ENCODE assay signal across 8 cellular contexts in genomic region chr11:10751581-10751940, GRCh38. TPM values are rescaled to one million over a fixed set of nuclear protein-coding genes. Genes with fewer than 3 reads are reported as not detected.
DNase-seq lines count a peak whose midpoint lies in the region; ATAC-seq lines count a peak whose summit lies in the region.

No MANE protein-coding gene starts in this region.

- POLR2A ChIA-PET in activated naive CD8-positive, alpha-beta T cell treated with anti-CD3 and anti-CD28 coated beads, Interleukin-2, amount 10 ng/mL, durations not matched to agents 7 days and 5 days (lab: Charles Lee) = interaction anchor here (0.8 to 2.9 kb wide), 7 partner anchors 14 to 299 kb away, joined by 4 to 19 read pairs (median 5); partner anchors contain the start of genes EIF4G2 and ZBED5

- peak overlapping the region; percentile 84 for H3K27ac Mint-ChIP-seq in activated naive CD8-positive, alpha-beta T cell treated with anti-CD3 and anti-CD28 coated beads, Interleukin-2, amount 10 ng/mL, durations not matched to agents 7 days and 5 days
- H3K27ac Mint-ChIP-seq in stimulated activated effector memory CD8-positive, alpha-beta T cell treated with anti-CD3 and anti-CD28 coated beads, Interleukin-12 subunit alpha, Interleukin-12 subunit beta, amount 100 ng/mL, for 72 hours = peak overlapping the region; percentile 91

- peaks cover 4% of the 10 kb centered on the region for H3K36me3 ChIP-seq in iPS-15b (ENCODE audit: control insufficient read depth, insufficient read depth, low read length)

- peak overlapping the region; percentile 82 for H3K9ac ChIP-seq in iPS-15b (ENCODE audit: low read depth, low read length)

- H3K27me3 ChIP-seq in iPS-15b (ENCODE audit: control insufficient read depth, insufficient read depth, low read length) = no peaks in the 10 kb centered on the region

- H3K36me3 Mint-ChIP-seq in activated naive CD8-positive, alpha-beta T cell treated with anti-CD3 and anti-CD28 coated beads, Interleukin-2, amount 10 ng/mL, durations not matched to agents 7 days and 5 days = peaks cover 8% of the 10 kb centered on the region
- peaks cover 9% of the 10 kb centered on the region for H3K36me3 Mint-ChIP-seq in stimulated activated effector memory CD8-positive, alpha-beta T cell treated with anti-CD3 and anti-CD28 coated beads, Interleukin-12 subunit alpha, Interleukin-12 subunit beta, amount 100 ng/mL, for 72 hours

- peaks cover 6% of the 10 kb centered on the region for H3K4me1 ChIP-seq in iPS-15b (ENCODE audit: control insufficient read depth, insufficient read depth, low read length)

- H3K4me1 Mint-ChIP-seq in activated naive CD8-positive, alpha-beta T cell treated with anti-CD3 and anti-CD28 coated beads, Interleukin-2, amount 10 ng/mL, durations not matched to agents 7 days and 5 days = peaks cover 22% of the 10 kb centered on the region
- H3K4me1 Mint-ChIP-seq in stimulated activated effector memory CD8-positive, alpha-beta T cell treated with anti-CD3 and anti-CD28 coated beads, Interleukin-12 subunit alpha, Interleukin-12 subunit beta, amount 100 ng/mL, for 72 hours = peaks cover 18% of the 10 kb centered on the region

- peak overlapping the region; percentile 97 for H3K4me3 ChIP-seq in iPS-15b (ENCODE audit: low read depth, low read length)

- H3K27me3 Mint-ChIP-seq in activated naive CD8-positive, alpha-beta T cell treated with anti-CD3 and anti-CD28 coated beads, Interleukin-2, amount 10 ng/mL, durations not matched to agents 7 days and 5 days = no peaks in the 10 kb centered on the region

- H3K4me3 Mint-ChIP-seq in activated naive CD8-positive, alpha-beta T cell treated with anti-CD3 and anti-CD28 coated beads, Interleukin-2, amount 10 ng/mL, durations not matched to agents 7 days and 5 days = peak overlapping the region; percentile 87
- peak overlapping the region; percentile 90 for H3K4me3 Mint-ChIP-seq in stimulated activated effector memory CD8-positive, alpha-beta T cell treated with anti-CD3 and anti-CD28 coated beads, Interleukin-12 subunit alpha, Interleukin-12 subunit beta, amount 100 ng/mL, for 72 hours

- DNase-seq in activated naive CD8-positive, alpha-beta T cell treated with anti-CD3 and anti-CD28 coated beads, Interleukin-2, amount 10 ng/mL, durations not matched to agents 7 days and 5 days = no peak
- no peak for DNase-seq in stimulated activated effector memory CD8-positive, alpha-beta T cell treated with anti-CD3 and anti-CD28 coated beads, Interleukin-12 subunit alpha, Interleukin-12 subunit beta, amount 100 ng/mL, for 72 hours (ENCODE audit: low spot score in 2 of 2)
- no peak for DNase-seq in NCI-H1436 (lab: John Stamatoyannopoulos, UW)
- no peak for DNase-seq in activated CD4-positive, CD25-positive, alpha-beta regulatory T cell treated with anti-CD3 and anti-CD28 coated beads, Interleukin-2, amount 50 U/mL, for 72 hours

- no peaks in the 10 kb centered on the region for H3K9me3 ChIP-seq in iPS-15b (ENCODE audit: control insufficient read depth, insufficient read depth, low read length)

- H3K9me3 Mint-ChIP-seq in activated naive CD8-positive, alpha-beta T cell treated with anti-CD3 and anti-CD28 coated beads, Interleukin-2, amount 10 ng/mL, durations not matched to agents 7 days and 5 days = no peaks in the 10 kb centered on the region
- H3K9me3 Mint-ChIP-seq in stimulated activated effector memory CD8-positive, alpha-beta T cell treated with anti-CD3 and anti-CD28 coated beads, Interleukin-12 subunit alpha, Interleukin-12 subunit beta, amount 100 ng/mL, for 72 hours = no peaks in the 10 kb centered on the region

- peak; percentile 12 for ATAC-seq in GM18517 (IDR thresholded peaks at IDR 0.05; ENCODE audit: unreplicated experiment)
- peak; percentile 4 for ATAC-seq in HG02970 (IDR thresholded peaks at IDR 0.05; ENCODE audit: low FRiP score, unreplicated experiment)
- peak; percentile 11 for ATAC-seq in activated naive CD8-positive, alpha-beta T cell treated with anti-CD3 and anti-CD28 coated beads, Interleukin-2, amount 10 ng/mL, durations not matched to agents 7 days and 5 days (ENCODE audit: low read depth)
- no peak for ATAC-seq in stimulated activated effector memory CD8-positive, alpha-beta T cell treated with anti-CD3 and anti-CD28 coated beads, Interleukin-12 subunit alpha, Interleukin-12 subunit beta, amount 100 ng/mL, for 72 hours
- no peak for ATAC-seq in HG02981 (IDR thresholded peaks at IDR 0.05; ENCODE audit: unreplicated experiment)

RNA-seq across cellular contexts. Expression of gene CTR9, which starts 0.5 kb away (rescaled TPM):
- total RNA-seq in activated naive CD8-positive, alpha-beta T cell treated with anti-CD3 and anti-CD28 coated beads, Interleukin-2, amount 10 ng/mL, durations not matched to agents 7 days and 5 days = 10 to 100 TPM; 45.3 to 47.6 TPM

RNA-seq across cellular contexts. Expression of gene EIF4G2, which starts 57.2 kb away (rescaled TPM):
- 100 to 1,000 TPM; 586 to 630 TPM for total RNA-seq in activated naive CD8-positive, alpha-beta T cell treated with anti-CD3 and anti-CD28 coated beads, Interleukin-2, amount 10 ng/mL, durations not matched to agents 7 days and 5 days

RNA-seq across cellular contexts. Expression of gene IRAG1, which starts 58.0 kb away (rescaled TPM):
- not detected for total RNA-seq in activated naive CD8-positive, alpha-beta T cell treated with anti-CD3 and anti-CD28 coated beads, Interleukin-2, amount 10 ng/mL, durations not matched to agents 7 days and 5 days

Comparison
In these comparisons a context has a peak if more than half of its experiments do, and no peak if none do; other contexts are left out.
1. ATAC-seq: peak in GM18517 (single experiment), HG02970 (single experiment) and activated naive CD8-positive, alpha-beta T cell treated with anti-CD3 and anti-CD28 coated beads, Interleukin-2, amount 10 ng/mL, durations not matched to agents 7 days and 5 days (single experiment); none in stimulated activated effector memory CD8-positive, alpha-beta T cell treated with anti-CD3 and anti-CD28 coated beads, Interleukin-12 subunit alpha, Interleukin-12 subunit beta, amount 100 ng/mL, for 72 hours (single experiment) and HG02981 (single experiment).